ENCODE assay signal across 8 cellular contexts in genomic region chr16:8622315-8622656, GRCh38. TPM values are rescaled to one million over a fixed set of nuclear protein-coding genes. Genes with fewer than 3 reads are reported as not detected.
A peak's percentile ranks its signal among the peaks of the same experiment; 100 is the strongest.
DNase-seq lines count a peak whose midpoint lies in the region; ATAC-seq and TF ChIP-seq lines count a peak whose summit lies in the region.

No MANE protein-coding gene starts in this region.

- TF ChIP-seq POLR2A in erythroblast (IDR thresholded peaks at IDR 0.05; ENCODE audit: low read length) = no peak

- intact Hi-C loops in activated CD4-positive, alpha-beta T cell treated with anti-CD3 and anti-CD28 coated beads, Interleukin-2, amount 10 ng/mL, durations not matched to agents 24 days and 14 days (cut with micrococcal nuclease) = loop anchor here (1.0 to 5.0 kb wide), 4 partner anchors 35 to 175 kb away; partner anchors contain the start of genes PMM2 and TMEM186

- peak overlapping the region; percentile 100 for H3K4me3 ChIP-seq in NT2/D1 (ENCODE audit: insufficient read length, low read depth)

- TF ChIP-seq CTCF in osteocyte (IDR thresholded peaks at IDR 0.05) = no peak

- DNase-seq in activated CD4-positive, alpha-beta T cell treated with anti-CD3 and anti-CD28 coated beads, Interleukin-2, amount 10 ng/mL, durations not matched to agents 24 days and 14 days = no peak
- DNase-seq in activated CD4-positive, alpha-beta T cell treated with anti-CD3 and anti-CD28 coated beads for 4 hours = no peak
- DNase-seq in NT2/D1 (ENCODE audit: low read depth, low spot score) (no peak), epithelial cell of prostate (ENCODE audit: low read depth, low spot score) (no peak), osteocyte (ENCODE audit: extremely low spot score, unreplicated experiment) (no peak), erythroblast (lab: John Stamatoyannopoulos, UW) (no peak)
- no peak for DNase-seq in stimulated activated CD4-positive, alpha-beta T cell treated with anti-CD3 and anti-CD28 coated beads, Interleukin-12 subunit alpha, Interleukin-12 subunit beta, amount 100 ng/mL, for 4 hours

- no peaks in the 10 kb centered on the region for H3K9me3 ChIP-seq in NT2/D1 (ENCODE audit: insufficient read depth, low read length)

- no peaks in the 10 kb centered on the region for H3K9me3 Mint-ChIP-seq in activated CD4-positive, alpha-beta T cell treated with anti-CD3 and anti-CD28 coated beads, Interleukin-2, amount 10 ng/mL, durations not matched to agents 24 days and 14 days
- no peaks in the 10 kb centered on the region for H3K9me3 Mint-ChIP-seq in osteocyte (ENCODE audit: unreplicated experiment)

- peaks cover 22% of the 10 kb centered on the region for H3K36me3 Mint-ChIP-seq in activated CD4-positive, alpha-beta T cell treated with anti-CD3 and anti-CD28 coated beads, Interleukin-2, amount 10 ng/mL, durations not matched to agents 24 days and 14 days (ENCODE audit: low read depth)
- peaks cover 16% of the 10 kb centered on the region for H3K36me3 Mint-ChIP-seq in osteocyte (ENCODE audit: unreplicated experiment)

- peak overlapping the region; percentile 96 for H3K4me3 Mint-ChIP-seq in activated CD4-positive, alpha-beta T cell treated with anti-CD3 and anti-CD28 coated beads, Interleukin-2, amount 10 ng/mL, durations not matched to agents 24 days and 14 days
- H3K4me3 Mint-ChIP-seq in osteocyte (ENCODE audit: unreplicated experiment) = peak overlapping the region; percentile 97

- H3K36me3 ChIP-seq in NT2/D1 (ENCODE audit: insufficient read depth, insufficient read length, low read length) = peaks cover 42% of the 10 kb centered on the region

- no peaks in the 10 kb centered on the region for H3K27me3 ChIP-seq in NT2/D1 (ENCODE audit: insufficient read depth, insufficient read length)

- no peak for ATAC-seq in GM21786 (IDR thresholded peaks at IDR 0.05; ENCODE audit: unreplicated experiment)

- peaks cover 18% of the 10 kb centered on the region for H3K27me3 Mint-ChIP-seq in activated CD4-positive, alpha-beta T cell treated with anti-CD3 and anti-CD28 coated beads, Interleukin-2, amount 10 ng/mL, durations not matched to agents 24 days and 14 days
- H3K27me3 Mint-ChIP-seq in osteocyte (ENCODE audit: unreplicated experiment) = peaks cover 22% of the 10 kb centered on the region

- H3K4me1 ChIP-seq in NT2/D1 (ENCODE audit: insufficient read depth, insufficient read length) = peaks cover 2% of the 10 kb centered on the region

- H3K27ac ChIP-seq in epithelial cell of prostate = peak overlapping the region; percentile 88

- peak overlapping the region; percentile 92 for H3K27ac Mint-ChIP-seq in activated CD4-positive, alpha-beta T cell treated with anti-CD3 and anti-CD28 coated beads, Interleukin-2, amount 10 ng/mL, durations not matched to agents 24 days and 14 days
- H3K27ac Mint-ChIP-seq in osteocyte (ENCODE audit: unreplicated experiment) = peak overlapping the region; percentile 95

- H3K9ac ChIP-seq in NT2/D1 (ENCODE audit: insufficient read length, low read depth) = peak overlapping the region; percentile 100

- H3K4me1 Mint-ChIP-seq in activated CD4-positive, alpha-beta T cell treated with anti-CD3 and anti-CD28 coated beads, Interleukin-2, amount 10 ng/mL, durations not matched to agents 24 days and 14 days = peaks cover 16% of the 10 kb centered on the region
- H3K4me1 Mint-ChIP-seq in osteocyte (ENCODE audit: unreplicated experiment) = peaks cover 16% of the 10 kb centered on the region

RNA-seq across cellular contexts. Expression of gene METTL22, which starts 0.8 kb away (rescaled TPM):
- total RNA-seq in activated CD4-positive, alpha-beta T cell treated with anti-CD3 and anti-CD28 coated beads, Interleukin-2, amount 10 ng/mL, durations not matched to agents 24 days and 14 days = 36.2 and 38.4 TPM in 2 replicates
- total RNA-seq in osteocyte = 40.1 and 46.2 TPM in 2 replicates

RNA-seq across cellular contexts. Expression of gene TMEM114, which starts 32.0 kb away (rescaled TPM):
- total RNA-seq in activated CD4-positive, alpha-beta T cell treated with anti-CD3 and anti-CD28 coated beads, Interleukin-2, amount 10 ng/mL, durations not matched to agents 24 days and 14 days = not detected in 2 replicates
- total RNA-seq in osteocyte = not detected in 2 replicates

RNA-seq across cellular contexts. Expression of gene ABAT, which starts 52.1 kb away (rescaled TPM):
- 5.0 and 5.9 TPM in 2 replicates for total RNA-seq in activated CD4-positive, alpha-beta T cell treated with anti-CD3 and anti-CD28 coated beads, Interleukin-2, amount 10 ng/mL, durations not matched to agents 24 days and 14 days
- total RNA-seq in osteocyte = 2.7 and 3.0 TPM in 2 replicates
